Comparison of ENCODE assay signal across 19 cellular contexts in the genomic region with DNA sequence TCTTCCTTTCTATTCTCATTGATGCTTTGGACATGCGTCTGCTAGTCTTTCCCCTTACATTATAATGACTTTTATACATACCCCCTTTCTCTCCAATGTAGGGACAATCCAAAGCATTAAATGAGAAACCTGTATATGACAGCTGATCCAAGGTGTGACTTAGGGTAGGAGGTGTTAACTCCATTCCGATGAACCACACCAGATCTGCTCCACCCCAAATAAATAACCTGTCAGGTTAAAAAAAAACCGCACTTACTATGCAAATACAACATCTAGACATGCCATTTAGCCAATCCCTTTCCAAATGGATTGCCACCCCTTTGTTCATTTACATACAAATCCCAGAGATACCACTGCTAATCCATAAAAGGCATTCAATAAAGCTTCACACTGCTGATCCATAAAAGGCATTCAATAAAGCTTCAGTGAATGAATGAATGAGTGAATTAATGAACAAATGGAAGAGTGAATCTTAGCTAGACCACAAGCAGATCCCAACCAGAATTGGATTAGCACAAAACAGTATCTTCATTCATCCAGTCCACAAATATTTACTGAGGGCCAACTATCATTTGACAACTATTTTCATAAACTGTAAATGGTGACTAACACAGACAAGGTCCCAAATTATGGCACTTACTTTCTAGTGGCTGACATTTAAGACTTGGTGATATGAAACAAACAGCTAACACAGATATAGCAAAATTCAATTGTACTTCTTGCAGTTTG.
A peak's percentile ranks its signal among the peaks of the same experiment; 100 is the strongest.
DNase-seq lines count a peak whose midpoint lies in the region; ATAC-seq, FAIRE-seq and TF ChIP-seq lines count a peak whose summit lies in the region.
"Had no signal": no experiment of that assay in that cellular context is flagged by ENCODE, and none has a peak within 500 bp of the region (broad histone marks: within the 10 kb centered on the region; RNA-seq: fewer than 3 reads in every experiment).

No MANE protein-coding gene starts in this region.

- no peak for ATAC-seq in A549
- no peak for ATAC-seq in HG02798 (IDR thresholded peaks at IDR 0.05; ENCODE audit: poor library complexity, unreplicated experiment)

- POLR2A ChIA-PET in A549 (lab: Yijun Ruan, JAX) = no interaction called here
- POLR2A ChIA-PET in CD4-positive, alpha-beta memory T cell (lab: Charles Lee; ENCODE audit: partially characterized antibody) = interaction anchor here (0.6 kb wide), 1 partner anchor 59 kb away, joined by 3 read pairs; no protein-coding TSS in a partner anchor

- FAIRE-seq in A549 (lab: Jason Lieb, UNC) = peak; percentile 56
- FAIRE-seq: islet of Langerhans had no signal

- H3K4me3 Mint-ChIP-seq in CD4-positive, alpha-beta memory T cell = peak overlapping the region in 6 of 8 donors; percentile 15 to 68 (median 56)
- H3K4me3 Mint-ChIP-seq in nephron progenitor cell (no peak overlapping the region), chondrocyte (ENCODE audit: unreplicated experiment) (no peak overlapping the region)
- H3K4me3 Mint-ChIP-seq: mesothelial cell of epicardium had no signal

- H3K27ac Mint-ChIP-seq in CD4-positive, alpha-beta memory T cell = peak overlapping the region in 6 of 7 donors; percentile 23 to 86 (median 70)
- H3K27ac Mint-ChIP-seq in nephron progenitor cell (no peak overlapping the region), chondrocyte (ENCODE audit: unreplicated experiment) (no peak overlapping the region)

- intact Hi-C loops in CD4-positive, alpha-beta memory T cell (cut with micrococcal nuclease) = no loop called here

- 52% methylated on average over 3 of the region's 3 CpGs for WGBS in A549 (ENCODE audit: missing lambda C conversion rate)

- peaks cover 10 to 32% of the 10 kb centered on the region in 2 donors for H3K36me3 Mint-ChIP-seq in CD4-positive, alpha-beta memory T cell
- no peaks in the 10 kb centered on the region for H3K36me3 Mint-ChIP-seq in nephron progenitor cell (ENCODE audit: low read depth)
- H3K36me3 Mint-ChIP-seq in chondrocyte (ENCODE audit: low read depth) = peaks cover 5% of the 10 kb centered on the region

- peaks cover 31 to 73% (median 57%) of the 10 kb centered on the region in 4 donors for H3K4me1 Mint-ChIP-seq in CD4-positive, alpha-beta memory T cell
- H3K4me1 Mint-ChIP-seq in nephron progenitor cell (peaks cover 23% of the 10 kb centered on the region), chondrocyte (ENCODE audit: low read depth) (peaks cover 51% of the 10 kb centered on the region)

- peaks cover 4% of the 10 kb centered on the region for H3K36me3 ChIP-seq in CD4-positive, alpha-beta memory T cell (ENCODE audit: insufficient read depth, low read length)
- H3K36me3 ChIP-seq in SJSA1 = no peaks in the 10 kb centered on the region
- H3K36me3 ChIP-seq: BE2C, Peyer's patch had no signal

- DNase-seq in A549 (ENCODE audit: low read depth in 1 of 2, low spot score in 1 of 2) (no peak), SJSA1 (ENCODE audit: low read depth in 1 of 2, low spot score in 2 of 2) (no peak), epithelial cell of prostate (ENCODE audit: low read depth, low spot score) (no peak), NCI-H1092 treated with DMSO at 0.1 percent for 48 hours (lab: John Stamatoyannopoulos, UW) (no peak), nephron progenitor cell (no peak), chondrocyte (ENCODE audit: low spot score) (no peak)
- no peak for DNase-seq in CD4-positive, alpha-beta memory T cell
- DNase-seq: activated CD4-positive, alpha-beta T cell treated with anti-CD3 and anti-CD28 coated beads for 1 hour; activated gamma-delta T cell; H7; MV-4-11; NCI-H2081; stimulated activated CD4-positive, alpha-beta T cell treated with anti-CD3 and anti-CD28 coated beads, Interleukin-12 subunit alpha, Interleukin-12 subunit beta, amount 100 ng/mL, for 4 hours had no signal

- H3K9me3 ChIP-seq in A549 (no peaks in the 10 kb centered on the region), SJSA1 (replicated peaks) (no peaks in the 10 kb centered on the region)
- H3K9me3 ChIP-seq in CD4-positive, alpha-beta memory T cell (ENCODE audit: control insufficient read depth in 1 of 2, low read length in 2 of 2) = no peaks in the 10 kb centered on the region
- H3K9me3 ChIP-seq: BE2C, Peyer's patch had no signal

- H3K4me1 ChIP-seq in A549 = peaks cover 49% of the 10 kb centered on the region
- H3K4me1 ChIP-seq in CD4-positive, alpha-beta memory T cell (ENCODE audit: insufficient read depth, low read length) = peaks cover 57% of the 10 kb centered on the region
- H3K4me1 ChIP-seq in SJSA1 (replicated peaks) = peaks cover 38% of the 10 kb centered on the region
- H3K4me1 ChIP-seq: BE2C had no signal

- no peaks in the 10 kb centered on the region for H3K27me3 ChIP-seq in CD4-positive, alpha-beta memory T cell (ENCODE audit: insufficient read depth, low read length)
- H3K27me3 ChIP-seq in SJSA1 (replicated peaks) = no peaks in the 10 kb centered on the region
- H3K27me3 ChIP-seq: BE2C, Peyer's patch had no signal

- H3K27ac ChIP-seq in A549 (peak overlapping the region; percentile 81 to 98), SJSA1 (peak overlapping the region; percentile 9; the same call in 1 of the 2 replicates), epithelial cell of prostate (peak overlapping the region; percentile 80)
- H3K27ac ChIP-seq in CD4-positive, alpha-beta memory T cell (ENCODE audit: low read depth, low read length) = no peak overlapping the region
- H3K27ac ChIP-seq: parathyroid adenoma, Peyer's patch had no signal

- no peak for TF ChIP-seq RAD21 in A549 (conservative IDR thresholded peaks at IDR 0.05 in 1 of 2, IDR thresholded peaks at IDR 0.05 in 1 of 2)

- TF ChIP-seq POLR2A in A549 (IDR thresholded peaks at IDR 0.05; ENCODE audit: low read length) = no peak

- H3K9me3 Mint-ChIP-seq in CD4-positive, alpha-beta memory T cell = peaks cover 0 to 2% (median 0%) of the 10 kb centered on the region in 8 donors
- H3K9me3 Mint-ChIP-seq in nephron progenitor cell (peaks cover 50% of the 10 kb centered on the region), chondrocyte (ENCODE audit: low read depth) (peaks cover 31% of the 10 kb centered on the region)

- TF ChIP-seq CTCF in A549 (IDR thresholded peaks at IDR 0.05) (no peak), nephron progenitor cell (IDR thresholded peaks at IDR 0.05) (no peak), chondrocyte (IDR thresholded peaks at IDR 0.05) (no peak)

- peak overlapping the region; percentile 94 for H3K4me2 ChIP-seq in A549

- CTCF ChIA-PET in A549 (lab: Yijun Ruan, JAX) = no interaction called here
- CTCF ChIA-PET in CD4-positive, alpha-beta memory T cell (lab: Charles Lee; ENCODE audit: partially characterized antibody) = interaction anchor here (1.0 kb wide), 1 partner anchor 140 kb away, joined by 3 read pairs; no protein-coding TSS in a partner anchor

- H3K4me3 ChIP-seq in A549 (no peak overlapping the region), SJSA1 (no peak overlapping the region)
- H3K4me3 ChIP-seq in CD4-positive, alpha-beta memory T cell (ENCODE audit: low read length in 2 of 2) = no peak overlapping the region
- H3K4me3 ChIP-seq: Peyer's patch had no signal

- H3K27me3 Mint-ChIP-seq in CD4-positive, alpha-beta memory T cell = no peaks in the 10 kb centered on the region
- H3K27me3 Mint-ChIP-seq in nephron progenitor cell (ENCODE audit: low read depth, poor library complexity) (peaks cover 4% of the 10 kb centered on the region), chondrocyte (ENCODE audit: low read depth) (no peaks in the 10 kb centered on the region)

- TF ChIP-seq EP300 in A549 (IDR thresholded peaks at IDR 0.05) = no peak

TF ChIP-seq in A549, 52 proteins besides CTCF, POLR2A, EP300 and RAD21 (continues in another document):
- no peak for TF ChIP-seq NR3C1 (IDR thresholded peaks at IDR 0.05)
- no peak for TF ChIP-seq FOXS1 (CRISPR knock-in tag; IDR thresholded peaks at IDR 0.05)
- TF ChIP-seq TFCP2L1 (CRISPR knock-in tag; IDR thresholded peaks at IDR 0.05) = no peak
- TF ChIP-seq, protein P1, sequence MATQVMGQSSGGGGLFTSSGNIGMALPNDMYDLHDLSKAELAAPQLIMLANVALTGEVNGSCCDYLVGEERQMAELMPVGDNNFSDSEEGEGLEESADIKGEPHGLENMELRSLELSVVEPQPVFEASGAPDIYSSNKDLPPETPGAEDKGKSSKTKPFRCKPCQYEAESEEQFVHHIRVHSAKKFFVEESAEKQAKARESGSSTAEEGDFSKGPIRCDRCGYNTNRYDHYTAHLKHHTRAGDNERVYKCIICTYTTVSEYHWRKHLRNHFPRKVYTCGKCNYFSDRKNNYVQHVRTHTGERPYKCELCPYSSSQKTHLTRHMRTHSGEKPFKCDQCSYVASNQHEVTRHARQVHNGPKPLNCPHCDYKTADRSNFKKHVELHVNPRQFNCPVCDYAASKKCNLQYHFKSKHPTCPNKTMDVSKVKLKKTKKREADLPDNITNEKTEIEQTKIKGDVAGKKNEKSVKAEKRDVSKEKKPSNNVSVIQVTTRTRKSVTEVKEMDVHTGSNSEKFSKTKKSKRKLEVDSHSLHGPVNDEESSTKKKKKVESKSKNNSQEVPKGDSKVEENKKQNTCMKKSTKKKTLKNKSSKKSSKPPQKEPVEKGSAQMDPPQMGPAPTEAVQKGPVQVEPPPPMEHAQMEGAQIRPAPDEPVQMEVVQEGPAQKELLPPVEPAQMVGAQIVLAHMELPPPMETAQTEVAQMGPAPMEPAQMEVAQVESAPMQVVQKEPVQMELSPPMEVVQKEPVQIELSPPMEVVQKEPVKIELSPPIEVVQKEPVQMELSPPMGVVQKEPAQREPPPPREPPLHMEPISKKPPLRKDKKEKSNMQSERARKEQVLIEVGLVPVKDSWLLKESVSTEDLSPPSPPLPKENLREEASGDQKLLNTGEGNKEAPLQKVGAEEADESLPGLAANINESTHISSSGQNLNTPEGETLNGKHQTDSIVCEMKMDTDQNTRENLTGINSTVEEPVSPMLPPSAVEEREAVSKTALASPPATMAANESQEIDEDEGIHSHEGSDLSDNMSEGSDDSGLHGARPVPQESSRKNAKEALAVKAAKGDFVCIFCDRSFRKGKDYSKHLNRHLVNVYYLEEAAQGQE (IDR thresholded peaks at IDR 0.05) = no peak
- TF ChIP-seq JUN (IDR thresholded peaks at IDR 0.05) = no peak
- no peak for TF ChIP-seq CHD4 (IDR thresholded peaks at IDR 0.05; ENCODE audit: borderline replicate concordance)
- TF ChIP-seq RCOR1 (IDR thresholded peaks at IDR 0.05; ENCODE audit: low read depth, low read length) = no peak
- TF ChIP-seq TP53 (CRISPR knock-in tag; IDR thresholded peaks at IDR 0.05) = no peak
- no peak for TF ChIP-seq FOSL2 (IDR thresholded peaks at IDR 0.05)
- TF ChIP-seq FOSL2 (CRISPR knock-in tag; IDR thresholded peaks at IDR 0.05) = no peak
- no peak for TF ChIP-seq ZC3H11A (IDR thresholded peaks at IDR 0.05)

Comparison
In these comparisons a context has a peak if more than half of its experiments do, and no peak if none do; other contexts are left out.
1. H3K27ac Mint-ChIP-seq: peak in CD4-positive, alpha-beta memory T cell (6 of 7); none in nephron progenitor cell (single experiment) and chondrocyte (single experiment).
2. H3K4me3 Mint-ChIP-seq: peak in CD4-positive, alpha-beta memory T cell (6 of 8); none in nephron progenitor cell (single experiment) and chondrocyte (single experiment).